In genomic region chr10:7134448-7134847, GRCh38 we compare ENCODE assay signal across 15 cellular contexts.
A peak's percentile ranks its signal among the peaks of the same experiment; 100 is the strongest.
DNase-seq lines count a peak whose midpoint lies in the region; ATAC-seq and TF ChIP-seq lines count a peak whose summit lies in the region.
"Had no signal": no experiment of that assay in that cellular context is flagged by ENCODE, and none has a peak within 500 bp of the region (broad histone marks: within the 10 kb centered on the region; RNA-seq: fewer than 3 reads in every experiment).

No MANE protein-coding gene starts in this region.

- peaks cover 3% of the 10 kb centered on the region for H3K36me3 Mint-ChIP-seq in progenitor cell of endocrine pancreas (ENCODE audit: insufficient read depth)
- H3K36me3 Mint-ChIP-seq in activated T-helper 2 cell treated with anti-CD3 and anti-CD28 coated beads, Interferon-gamma antibody, Interleukin-2, Interleukin-4, amounts not matched to agents 10 μg/mL and 5 μg/mL and 100 μg/mL, durations not matched to agents 14 hours and 24 hours and 36 hours (ENCODE audit: low read depth) = no peaks in the 10 kb centered on the region
- H3K36me3 Mint-ChIP-seq: CD8-positive, alpha-beta T cell had no signal

- peak overlapping the region; percentile 13 for H3K27ac Mint-ChIP-seq in progenitor cell of endocrine pancreas
- no peak overlapping the region for H3K27ac Mint-ChIP-seq in activated T-helper 2 cell treated with anti-CD3 and anti-CD28 coated beads, Interferon-gamma antibody, Interleukin-2, Interleukin-4, amounts not matched to agents 10 μg/mL and 5 μg/mL and 100 μg/mL, durations not matched to agents 14 hours and 24 hours and 36 hours
- H3K27ac Mint-ChIP-seq: CD8-positive, alpha-beta T cell had no signal

- H3K27me3 Mint-ChIP-seq in progenitor cell of endocrine pancreas = peaks cover 11% of the 10 kb centered on the region
- H3K27me3 Mint-ChIP-seq in activated T-helper 2 cell treated with anti-CD3 and anti-CD28 coated beads, Interferon-gamma antibody, Interleukin-2, Interleukin-4, amounts not matched to agents 10 μg/mL and 5 μg/mL and 100 μg/mL, durations not matched to agents 14 hours and 24 hours and 36 hours (ENCODE audit: low read depth) = peaks cover 24% of the 10 kb centered on the region

- peaks cover 15% of the 10 kb centered on the region for H3K9me3 Mint-ChIP-seq in progenitor cell of endocrine pancreas (ENCODE audit: low read depth)
- H3K9me3 Mint-ChIP-seq in activated T-helper 2 cell treated with anti-CD3 and anti-CD28 coated beads, Interferon-gamma antibody, Interleukin-2, Interleukin-4, amounts not matched to agents 10 μg/mL and 5 μg/mL and 100 μg/mL, durations not matched to agents 14 hours and 24 hours and 36 hours = peaks cover 8% of the 10 kb centered on the region
- H3K9me3 Mint-ChIP-seq: CD8-positive, alpha-beta T cell had no signal

- no peak for TF ChIP-seq CTCF in progenitor cell of endocrine pancreas (IDR thresholded peaks at IDR 0.05; ENCODE audit: unreplicated experiment)

- no peak for ATAC-seq in HG02763 (IDR thresholded peaks at IDR 0.05; ENCODE audit: unreplicated experiment)
- no peak for ATAC-seq in GM21723 (IDR thresholded peaks at IDR 0.05; ENCODE audit: unreplicated experiment)
- ATAC-seq: CD8-positive, alpha-beta T cell had no signal

- no peak overlapping the region for H3K4me3 Mint-ChIP-seq in progenitor cell of endocrine pancreas (ENCODE audit: low read depth)
- H3K4me3 Mint-ChIP-seq in activated T-helper 2 cell treated with anti-CD3 and anti-CD28 coated beads, Interferon-gamma antibody, Interleukin-2, Interleukin-4, amounts not matched to agents 10 μg/mL and 5 μg/mL and 100 μg/mL, durations not matched to agents 14 hours and 24 hours and 36 hours (ENCODE audit: low read depth) = no peak overlapping the region
- H3K4me3 Mint-ChIP-seq: CD8-positive, alpha-beta T cell had no signal

- H3K4me3 ChIP-seq in Jurkat, Clone E6-1 (ENCODE audit: low read length) = no peak overlapping the region
- H3K4me3 ChIP-seq: BLaER1 treated with 17β-estradiol and CSF1 and Interleukin-3, amounts not matched to agents 10 nM and 100 nM; GM23248; HAP-1 had no signal

- DNase-seq in SKM-1 treated with dmso at 0.1 percent for 144 hours (lab: John Stamatoyannopoulos, UW; ENCODE audit: unreplicated experiment) (peak; percentile 7), SKM-1 (lab: John Stamatoyannopoulos, UW; ENCODE audit: unreplicated experiment) (no peak), progenitor cell of endocrine pancreas (ENCODE audit: low spot score, unreplicated experiment) (no peak)
- peak; percentile 29 for DNase-seq in Jurkat, Clone E6-1 (ENCODE audit: low read depth, low spot score)
- DNase-seq in activated T-helper 2 cell treated with anti-CD3 and anti-CD28 coated beads, Interferon-gamma antibody, Interleukin-2, Interleukin-4, amounts not matched to agents 10 μg/mL and 5 μg/mL and 100 μg/mL, durations not matched to agents 14 hours and 24 hours and 36 hours (ENCODE audit: low spot score) = no peak
- DNase-seq: 8988T; Calu3; CD8-positive, alpha-beta T cell; DMS79 treated with DMSO at 0.1 percent for 48 hours; GF-D8; GM23248 had no signal

- intact Hi-C loops in activated T-helper 2 cell treated with anti-CD3 and anti-CD28 coated beads, Interferon-gamma antibody, Interleukin-2, Interleukin-4, amounts not matched to agents 10 μg/mL and 5 μg/mL and 100 μg/mL, durations not matched to agents 14 hours and 24 hours and 36 hours (cut with micrococcal nuclease) = no loop called here

- H3K4me1 Mint-ChIP-seq in progenitor cell of endocrine pancreas (ENCODE audit: low read depth) = peaks cover 6% of the 10 kb centered on the region
- H3K4me1 Mint-ChIP-seq in activated T-helper 2 cell treated with anti-CD3 and anti-CD28 coated beads, Interferon-gamma antibody, Interleukin-2, Interleukin-4, amounts not matched to agents 10 μg/mL and 5 μg/mL and 100 μg/mL, durations not matched to agents 14 hours and 24 hours and 36 hours (ENCODE audit: low read depth) = peaks cover 6% of the 10 kb centered on the region

Comparison
In these comparisons a context has a peak if more than half of its experiments do, and no peak if none do; other contexts are left out.
1. DNase-seq: peak in SKM-1 treated with dmso at 0.1 percent for 144 hours (single experiment) and Jurkat, Clone E6-1 (single experiment); none in SKM-1 (single experiment), progenitor cell of endocrine pancreas (single experiment) and activated T-helper 2 cell treated with anti-CD3 and anti-CD28 coated beads, Interferon-gamma antibody, Interleukin-2, Interleukin-4, amounts not matched to agents 10 μg/mL and 5 μg/mL and 100 μg/mL, durations not matched to agents 14 hours and 24 hours and 36 hours (single experiment).